ENCODE assay signal across 11 cellular contexts in genomic region chr1:59329412-59330053, GRCh38.
"Had no signal": no experiment of that assay in that cellular context is flagged by ENCODE, and none has a peak within 500 bp of the region (broad histone marks: within the 10 kb centered on the region; RNA-seq: fewer than 3 reads in every experiment).

No MANE protein-coding gene starts in this region.

- DNase-seq: activated CD4-positive, alpha-beta T cell treated with anti-CD3 and anti-CD28 coated beads, Interleukin-2, amount 50 U/mL, for 1 hour; activated gamma-delta T cell treated with Interleukin-2 at 50 U/mL for 16 hours; amniotic stem cell; erythroblast; gastrocnemius medialis; head of caudate nucleus; left lung; occipital lobe; T1000 had no signal

- H3K27ac ChIP-seq: cardiac muscle cell, gastrocnemius medialis, left lung, tibial nerve had no signal

- H3K36me3 ChIP-seq: cardiac muscle cell, gastrocnemius medialis, left lung had no signal

- H3K9me3 ChIP-seq: gastrocnemius medialis, left lung, tibial nerve had no signal

- H3K4me3 ChIP-seq: cardiac muscle cell, gastrocnemius medialis, left lung, tibial nerve had no signal

- H3K27me3 ChIP-seq: cardiac muscle cell, gastrocnemius medialis, left lung, tibial nerve had no signal

- H3K4me1 ChIP-seq: gastrocnemius medialis had no signal
